ENCODE assay signal across 1 cellular context in genomic region chr19:51550848-51551672, GRCh38.
A peak's percentile ranks its signal among the peaks of the same experiment; 100 is the strongest.
TF ChIP-seq lines count a peak whose summit lies in the region.

No MANE protein-coding gene starts in this region.

TF ChIP-seq in K562, 482 proteins besides CTCF, POLR2A, EP300 and RAD21 (continued from another document and continues in another):
- no peak for TF ChIP-seq CHD7 (IDR thresholded peaks at IDR 0.05; ENCODE audit: low read depth, low read length)
- TF ChIP-seq ZNF12 (CRISPR knock-in tag; IDR thresholded peaks at IDR 0.05): no peak
- TF ChIP-seq POLR3A (IDR thresholded peaks at IDR 0.05; ENCODE audit: borderline replicate concordance, extremely low read depth, insufficient read depth, insufficient read length): no peak
- no peak for TF ChIP-seq HLTF (IDR thresholded peaks at IDR 0.05)
- TF ChIP-seq FIP1L1 (IDR thresholded peaks at IDR 0.05; ENCODE audit: low read depth, low read length, poor library complexity, severe bottlenecking): no peak
- TF ChIP-seq ZNF655 (CRISPR knock-in tag; IDR thresholded peaks at IDR 0.05): no peak
- no peak for TF ChIP-seq EGR1 (conservative IDR thresholded peaks at IDR 0.05)
- no peak for TF ChIP-seq ZNF217 (CRISPR knock-in tag; IDR thresholded peaks at IDR 0.05)
- TF ChIP-seq MCM2 (IDR thresholded peaks at IDR 0.05; ENCODE audit: low read depth): no peak
- TF ChIP-seq BDP1 (IDR thresholded peaks at IDR 0.05; ENCODE audit: insufficient read depth, insufficient read length): no peak
- peak; percentile 54 for TF ChIP-seq CXXC5 (CRISPR knock-in tag; IDR thresholded peaks at IDR 0.05)
- TF ChIP-seq ZBTB26 (CRISPR knock-in tag; IDR thresholded peaks at IDR 0.05): no peak
- TF ChIP-seq ZBTB2 (IDR thresholded peaks at IDR 0.05): no peak
- 0 out of 2 replicates have a peak, but pooled peaks have one; percentile 74 for TF ChIP-seq THRAP3 (IDR thresholded peaks at IDR 0.05; ENCODE audit: borderline replicate concordance)
- no peak for TF ChIP-seq MITF (IDR thresholded peaks at IDR 0.05)
- no peak for TF ChIP-seq XRCC3 (IDR thresholded peaks at IDR 0.05)
- no peak for TF ChIP-seq ARID2 (IDR thresholded peaks at IDR 0.05)
- no peak for TF ChIP-seq ZNF146 (CRISPR knock-in tag; IDR thresholded peaks at IDR 0.05; ENCODE audit: unreplicated experiment)
- TF ChIP-seq RHOXF2B (CRISPR knock-in tag; conservative IDR thresholded peaks at IDR 0.05): no peak
- peak; percentile 38; the same call in 1 of the 2 replicates for TF ChIP-seq RB1 (IDR thresholded peaks at IDR 0.05; ENCODE audit: low read depth)
- TF ChIP-seq UBTF (IDR thresholded peaks at IDR 0.05; ENCODE audit: borderline replicate concordance in 1 of 2, low read depth in 2 of 2, low read length in 2 of 2): peak; percentile 48 to 80; a peak in 2 of 4 replicates
- TF ChIP-seq PRDM10 (IDR thresholded peaks at IDR 0.05; ENCODE audit: partially characterized antibody): no peak
- no peak for TF ChIP-seq SP1 (CRISPR knock-in tag; IDR thresholded peaks at IDR 0.05)
- TF ChIP-seq ZKSCAN3 (CRISPR knock-in tag; IDR thresholded peaks at IDR 0.05): no peak
- TF ChIP-seq ZNF175 (CRISPR knock-in tag; IDR thresholded peaks at IDR 0.05; ENCODE audit: low read depth): no peak
- TF ChIP-seq ZFP30 (CRISPR knock-in tag; IDR thresholded peaks at IDR 0.05; ENCODE audit: borderline replicate concordance): no peak
- TF ChIP-seq MLX (CRISPR knock-in tag; conservative IDR thresholded peaks at IDR 0.05): no peak
- TF ChIP-seq VEZF1 (CRISPR knock-in tag; IDR thresholded peaks at IDR 0.05): no peak
- no peak for TF ChIP-seq ZNF212 (CRISPR knock-in tag; IDR thresholded peaks at IDR 0.05)
- no peak for TF ChIP-seq DMBX1 (CRISPR knock-in tag; IDR thresholded peaks at IDR 0.05; ENCODE audit: borderline replicate concordance)
- TF ChIP-seq ZNF444 (CRISPR knock-in tag; IDR thresholded peaks at IDR 0.05): no peak
